Comparison of ENCODE assay signal across 21 cellular contexts in the genomic region with DNA sequence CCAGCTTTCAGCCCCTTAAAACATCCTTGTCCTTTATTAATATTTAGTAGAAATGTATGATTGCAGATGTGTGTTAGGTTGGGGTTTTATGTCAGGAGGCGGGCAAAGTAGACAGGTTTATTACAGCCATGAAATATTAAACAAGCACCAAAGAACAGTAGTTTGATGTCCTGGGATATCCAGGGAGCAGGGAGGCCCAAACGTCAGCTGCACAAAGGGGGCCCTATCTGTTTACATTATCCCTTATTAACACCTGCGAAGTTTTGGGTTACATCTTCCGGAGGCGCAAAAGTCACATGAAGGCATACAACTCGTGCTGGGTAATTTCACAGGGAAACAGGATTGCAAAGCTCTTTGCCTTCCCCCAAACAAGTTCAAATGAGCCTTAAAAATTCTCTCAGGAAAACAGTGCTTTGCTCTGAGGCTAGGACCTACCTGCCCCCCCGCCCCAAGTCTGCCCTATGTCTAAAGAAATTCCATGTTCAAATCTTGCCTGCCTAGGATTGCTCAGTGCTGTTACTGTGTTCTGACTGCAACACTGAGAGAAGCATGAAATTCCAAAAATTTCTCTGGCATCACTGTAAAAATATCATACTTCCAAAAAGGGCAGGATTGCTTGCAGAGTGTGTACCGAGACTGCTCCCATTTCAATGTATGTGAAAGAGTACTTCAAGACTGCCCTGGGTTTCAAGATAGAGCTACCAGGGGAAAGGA. TPM values are rescaled to one million over a fixed set of nuclear protein-coding genes. Genes with fewer than 3 reads are reported as not detected.
DNase-seq lines count a peak whose midpoint lies in the region; ATAC-seq, FAIRE-seq and TF ChIP-seq lines count a peak whose summit lies in the region.
"Had no signal": no experiment of that assay in that cellular context is flagged by ENCODE, and none has a peak within 500 bp of the region (broad histone marks: within the 10 kb centered on the region; RNA-seq: fewer than 3 reads in every experiment).

No MANE protein-coding gene starts in this region.

- CTCF ChIA-PET in HepG2 (lab: Yijun Ruan, JAX; ENCODE audit: low intra/inter-chr PET ratio, low total read pairs): no interaction called here

- H3K4me3 ChIP-seq in right atrium auricular region: no peak overlapping the region
- peak overlapping the region in 4 of 10 donors; percentile 3 to 73 (median 18) for H3K4me3 ChIP-seq in heart right ventricle
- peak overlapping the region in 2 of 4 donors; percentile 18 to 34 for H3K4me3 ChIP-seq in esophagus muscularis mucosa
- H3K4me3 ChIP-seq in aorta (ENCODE audit: low read length in 2 of 2): no peak overlapping the region
- no peak overlapping the region for H3K4me3 ChIP-seq in HepG2 (replicated peaks in 1 of 3; ENCODE audit: insufficient read depth in 1 of 3, low read depth in 2 of 3, low read length in 3 of 3)
- H3K4me3 ChIP-seq: BLaER1 treated with 17β-estradiol and CSF1 and Interleukin-3, amounts not matched to agents 10 nM and 100 nM; MG63 had no signal

- FAIRE-seq in HepG2 (lab: Jason Lieb, UNC): no peak
- FAIRE-seq: D721Med had no signal

- POLR2A ChIA-PET in HepG2 (lab: Yijun Ruan, JAX): no interaction called here

- in situ Hi-C loops in HepG2 (cut with HindIII; ENCODE audit: extremely low pct_ligation_motif_present, low pct_unique_long_range_greater_than_20kb): no loop called here

- no peaks in the 10 kb centered on the region for H3K79me2 ChIP-seq in HepG2 (ENCODE audit: insufficient read depth, low read length)

- TF ChIP-seq CTCF in right atrium auricular region (IDR thresholded peaks at IDR 0.05) (no peak), heart right ventricle (IDR thresholded peaks at IDR 0.05) (no peak), esophagus muscularis mucosa (IDR thresholded peaks at IDR 0.05) (no peak), omental fat pad (IDR thresholded peaks at IDR 0.05) (no peak), HepG2 (CRISPR knock-in tag; IDR thresholded peaks at IDR 0.05) (no peak)

- H3K4me1 ChIP-seq in right atrium auricular region (peaks cover 0 to 28% of the 10 kb centered on the region in 2 donors), heart right ventricle (peaks cover 0 to 41% (median 7%) of the 10 kb centered on the region in 9 donors), esophagus muscularis mucosa (peaks cover 23 to 88% (median 77%) of the 10 kb centered on the region in 4 donors), aorta (ENCODE audit: control insufficient read depth in 1 of 2, insufficient read depth in 2 of 2, low read length in 2 of 2) (peaks cover 0 to 2% of the 10 kb centered on the region in 2 donors), HepG2 (ENCODE audit: insufficient read depth, low read length) (no peaks in the 10 kb centered on the region)

- no peak overlapping the region for H3K9ac ChIP-seq in HepG2 (ENCODE audit: insufficient read depth, low read depth, low read length)
- H3K9ac ChIP-seq: BLaER1 treated with 17β-estradiol and CSF1 and Interleukin-3, amounts not matched to agents 10 nM and 100 nM had no signal

- 82 to 84% methylated on average over 8 of the region's 8 CpGs for WGBS in heart right ventricle, 2 donors
- 47% methylated on average over 5 of the region's 8 CpGs for WGBS in esophagus muscularis mucosa
- 20 to 23% methylated on average over 8 of the region's 8 CpGs for WGBS in aorta, 2 donors
- WGBS in HepG2 (ENCODE audit: low lambda C conversion rate): 36% methylated on average over 8 of the region's 8 CpGs

- H4K20me1 ChIP-seq in HepG2 (ENCODE audit: insufficient read depth, low read length): no peaks in the 10 kb centered on the region
- H4K20me1 ChIP-seq: BLaER1 treated with 17β-estradiol and CSF1 and Interleukin-3, amounts not matched to agents 10 nM and 100 nM had no signal

- no peak overlapping the region for H2AFZ ChIP-seq in HepG2 (ENCODE audit: low read length)

- H3K27me3 ChIP-seq in right atrium auricular region (no peaks in the 10 kb centered on the region), heart right ventricle (peaks cover 0 to 12% (median 8%) of the 10 kb centered on the region in 7 donors), esophagus muscularis mucosa (no peaks in the 10 kb centered on the region), aorta (ENCODE audit: control insufficient read depth in 1 of 2, insufficient read depth in 2 of 2, low read length in 1 of 2) (no peaks in the 10 kb centered on the region), HepG2 (ENCODE audit: control insufficient read depth in 1 of 2, insufficient read depth in 2 of 2, low read length in 2 of 2) (peaks cover 4 to 39% of the 10 kb centered on the region in 2 experiments; a peak in 3 of 5 replicates)
- H3K27me3 ChIP-seq: BLaER1 treated with 17β-estradiol and CSF1 and Interleukin-3, amounts not matched to agents 10 nM and 100 nM; MG63 had no signal

- TF ChIP-seq EP300 in esophagus muscularis mucosa (IDR thresholded peaks at IDR 0.05) (no peak), HepG2 (IDR thresholded peaks at IDR 0.05; ENCODE audit: low read depth in 2 of 2, low read length in 2 of 2) (no peak), HepG2 (CRISPR knock-in tag; IDR thresholded peaks at IDR 0.05; ENCODE audit: borderline replicate concordance) (no peak)

- DNase-seq in right atrium auricular region (ENCODE audit: low spot score) (no peak), heart right ventricle (no peak), esophagus muscularis mucosa (ENCODE audit: extremely low spot score) (no peak), omental fat pad (ENCODE audit: low spot score) (no peak), aorta (peak in 1 of 2 donors; percentile 45), cerebellum (ENCODE audit: low spot score) (no peak), HepG2 (ENCODE audit: low spot score) (no peak), ecto neural progenitor cell (ENCODE audit: low spot score) (no peak)
- DNase-seq: ACHN; activated CD4-positive, alpha-beta T cell treated with anti-CD3 and anti-CD28 coated beads for 48 hours; activated CD8-positive, alpha-beta memory T cell treated with anti-CD3 and anti-CD28 coated beads, Interleukin-2, amount 10 ng/mL, durations not matched to agents 7 days and 5 days; left colon; MG63; NCI-H1436; SHP77; substantia nigra; T-cell had no signal

- H3K9me3 ChIP-seq in right atrium auricular region (no peaks in the 10 kb centered on the region), heart right ventricle (no peaks in the 10 kb centered on the region), esophagus muscularis mucosa (no peaks in the 10 kb centered on the region), aorta (ENCODE audit: control insufficient read depth, low read length) (no peaks in the 10 kb centered on the region), HepG2 (ENCODE audit: low read length) (no peaks in the 10 kb centered on the region)
- H3K9me3 ChIP-seq: MG63, neutrophil had no signal

- H3K36me3 ChIP-seq in right atrium auricular region (peaks cover 9% of the 10 kb centered on the region), heart right ventricle (peaks cover 0 to 16% (median 0%) of the 10 kb centered on the region in 9 donors), esophagus muscularis mucosa (peaks cover 0 to 4% (median 0%) of the 10 kb centered on the region in 4 donors), aorta (ENCODE audit: control insufficient read depth in 1 of 2, insufficient read depth in 2 of 2, low read length in 1 of 2) (no peaks in the 10 kb centered on the region), HepG2 (replicated peaks in 1 of 2; ENCODE audit: control insufficient read depth in 1 of 2, insufficient read depth in 2 of 2, low read length in 2 of 2) (no peaks in the 10 kb centered on the region)
- H3K36me3 ChIP-seq: BLaER1 treated with 17β-estradiol and CSF1 and Interleukin-3, amounts not matched to agents 10 nM and 100 nM; MG63; neutrophil had no signal

- TF ChIP-seq POLR2A in esophagus muscularis mucosa (IDR thresholded peaks at IDR 0.05; ENCODE audit: low read depth) (no peak), HepG2 (IDR thresholded peaks at IDR 0.05; ENCODE audit: insufficient read depth in 1 of 2, low read depth in 2 of 2, low read length in 2 of 2) (no peak)

- no peak for TF ChIP-seq RAD21 in HepG2 (CRISPR knock-in tag; IDR thresholded peaks at IDR 0.05)

- no peak for ATAC-seq in heart right ventricle
- ATAC-seq in omental fat pad (ENCODE audit: low FRiP score): peak; percentile 28
- no peak for ATAC-seq in aorta (ENCODE audit: low FRiP score)
- ATAC-seq in HepG2: no peak
- ATAC-seq: activated CD8-positive, alpha-beta memory T cell treated with anti-CD3 and anti-CD28 coated beads, Interleukin-2, amount 10 ng/mL, durations not matched to agents 7 days and 5 days; left colon; T-cell had no signal

- no TSS peak for BruUV-seq in HepG2 (replicated peaks; lab: Mats Ljungman, UMichigan)

- no peak overlapping the region for H3K4me2 ChIP-seq in HepG2 (ENCODE audit: low read depth, low read length)
- H3K4me2 ChIP-seq: BLaER1 treated with 17β-estradiol and CSF1 and Interleukin-3, amounts not matched to agents 10 nM and 100 nM had no signal

- H3K27ac ChIP-seq in right atrium auricular region: peak overlapping the region; percentile 71 to 93
- peak overlapping the region in 4 of 10 donors; percentile 12 to 27 (median 18) for H3K27ac ChIP-seq in heart right ventricle
- H3K27ac ChIP-seq in esophagus muscularis mucosa (replicated peaks in 1 of 4): peak overlapping the region; percentile 92 to 95 (median 92)
- peak overlapping the region; percentile 69 to 91 for H3K27ac ChIP-seq in aorta (ENCODE audit: low read depth in 1 of 2, low read length in 2 of 2)
- no peak overlapping the region for H3K27ac ChIP-seq in HepG2 (ENCODE audit: extremely low read length, insufficient read depth, low read length)
- H3K27ac ChIP-seq: BLaER1 treated with 17β-estradiol and CSF1 and Interleukin-3, amounts not matched to agents 10 nM and 100 nM; neutrophil had no signal

- intact Hi-C loops in heart right ventricle (cut with DNase I) (loop anchor here in 2 of 10 donors (10.0 kb wide), 2 partner anchors 68 to 128 kb away; no protein-coding TSS in a partner anchor), esophagus muscularis mucosa (cut with DNase I) (no loop called here), aorta (cut with DNase I) (no loop called here), HepG2 (cut with micrococcal nuclease; ENCODE audit: unreplicated experiment) (no loop called here)

RNA-seq across cellular contexts. Expression of a gene that starts 8.9 kb away (rescaled TPM):
- total RNA-seq in right atrium auricular region: 10 to 100 TPM; 13.0 to 14.3 TPM
- total RNA-seq in heart right ventricle: 1 to 10 TPM; 3.6 to 8.3 (median 6.1) TPM
- polyA plus RNA-seq in heart right ventricle: 1 to 10 TPM; 2.3 to 3.4 TPM
- total RNA-seq in esophagus muscularis mucosa: 10 to 100 TPM; 16.2 to 47.3 (median 29.0) TPM
- 10 to 100 TPM in 1 of 4 donors, 1 to 10 TPM in 3; 4.8 to 16.5 (median 8.9) TPM for total RNA-seq in omental fat pad
- 10 to 100 TPM; 22.5 to 37.7 TPM for total RNA-seq in aorta
- polyA plus RNA-seq in aorta: 1 to 10 TPM; 2.1 to 4.2 TPM
- 13.7 TPM for total RNA-seq in cerebellum
- not detected in 2 replicates for total RNA-seq in HepG2 (2016; rRNA removed; fragmentation: Illumina TruSeq; extraction: Trizol)
- total RNA-seq in HepG2 (2016; cell fraction: cytosol; rRNA removed; fragmentation: Illumina TruSeq; extraction: Trizol; ENCODE audit: low read depth): not detected in 2 replicates
- total RNA-seq in HepG2 (2016; cell fraction: insoluble cytoplasmic fraction; rRNA removed; fragmentation: Illumina TruSeq; extraction: Trizol): 0.02 TPM in 1 of 2 replicates, not detected in the other
- not detected in 2 replicates for total RNA-seq in HepG2 (2016; cell fraction: membrane; rRNA removed; fragmentation: Illumina TruSeq; extraction: Trizol)
- not detected in 2 replicates for total RNA-seq in HepG2 (2016; cell fraction: nucleus; rRNA removed; fragmentation: Illumina TruSeq; extraction: Trizol)
- 0.01 and 0.09 TPM in 2 replicates for polyA plus RNA-seq in HepG2 (2011; rRNA removed)
- 0.01 and 0.03 TPM in 2 replicates for polyA plus RNA-seq in HepG2 (2011; cell fraction: cytosol; rRNA removed)
- polyA plus RNA-seq in HepG2 (2011; cell fraction: nucleus; rRNA removed): 0.03 and 0.05 TPM in 2 replicates
- 0.03 and 0.04 TPM in 2 replicates for polyA plus RNA-seq in HepG2 (2012)
- polyA plus RNA-seq in HepG2 (2016; cell fraction: cytosol; fragmentation: Illumina TruSeq; extraction: Trizol; ENCODE audit: low read depth): not detected in 2 replicates
- polyA plus RNA-seq in HepG2 (2016; cell fraction: insoluble cytoplasmic fraction; fragmentation: Illumina TruSeq; extraction: Trizol; ENCODE audit: low read depth): not detected in 2 replicates
- polyA plus RNA-seq in HepG2 (2016; cell fraction: membrane; fragmentation: Illumina TruSeq; extraction: Trizol; ENCODE audit: low read depth): not detected in 2 replicates
- polyA plus RNA-seq in HepG2 (2016; cell fraction: nucleus; fragmentation: Illumina TruSeq; extraction: Trizol; ENCODE audit: insufficient read depth, low read depth): 0.11 TPM in 1 of 2 replicates, not detected in the other
- 0.44 and 10.0 TPM in 2 replicates for polyA minus RNA-seq in HepG2 (2011; rRNA and poly(A)+ RNA removed; ENCODE audit: low replicate concordance)
- polyA minus RNA-seq in HepG2 (2011; cell fraction: cytosol; rRNA and poly(A)+ RNA removed): not detected in 2 replicates
- polyA minus RNA-seq in HepG2 (2011; cell fraction: nucleus; rRNA and poly(A)+ RNA removed): under 0.01 and 0.13 TPM in 2 replicates
- polyA plus RNA-seq: IgD-negative memory B cell had no signal
